Comparison of ENCODE assay signal across 8 cellular contexts in genomic region chr19:47247308-47247990, GRCh38. TPM values are rescaled to one million over a fixed set of nuclear protein-coding genes. Genes with fewer than 3 reads are reported as not detected.
A peak's percentile ranks its signal among the peaks of the same experiment; 100 is the strongest.
DNase-seq lines count a peak whose midpoint lies in the region; ATAC-seq and TF ChIP-seq lines count a peak whose summit lies in the region.

No MANE protein-coding gene starts in this region.

- H3K79me2 ChIP-seq in GM23338 (replicated peaks; ENCODE audit: insufficient read depth) (no peaks in the 10 kb centered on the region), neural progenitor cell (ENCODE audit: low read depth) (no peaks in the 10 kb centered on the region)

- H3K9me2 ChIP-seq in GM23338 (ENCODE audit: insufficient read depth) = no peaks in the 10 kb centered on the region

- DNase-seq in AG09309 (ENCODE audit: low read depth) (no peak), GM23338 (ENCODE audit: low spot score) (peak; percentile 86), OCI-M1 (lab: John Stamatoyannopoulos, UW) (peak; percentile 94), fibroblast of gingiva (ENCODE audit: low read depth) (peak; percentile 67), neural progenitor cell (ENCODE audit: low spot score) (peak; percentile 82), tibial nerve (ENCODE audit: low spot score in 2 of 2) (peak; percentile 67 to 79)
- peak; percentile 79 to 89 for DNase-seq in activated T-cell treated with anti-CD3 and anti-CD28 coated beads, Interleukin-2, amount 50 U/mL, for 72 hours

- H3K9me3 Mint-ChIP-seq in GM23338 (peaks cover 3% of the 10 kb centered on the region; the same call in 2 of the 3 replicates), neural progenitor cell (no peaks in the 10 kb centered on the region)
- no peaks in the 10 kb centered on the region for H3K9me3 Mint-ChIP-seq in activated T-cell treated with anti-CD3 and anti-CD28 coated beads, Interleukin-2, amount 50 U/mL, for 72 hours

- peaks cover 23% of the 10 kb centered on the region for H3K27me3 Mint-ChIP-seq in GM23338 (ENCODE audit: insufficient read depth, low read depth, poor library complexity)
- H3K27me3 Mint-ChIP-seq in activated T-cell treated with anti-CD3 and anti-CD28 coated beads, Interleukin-2, amount 50 U/mL, for 72 hours (ENCODE audit: low read depth) = no peaks in the 10 kb centered on the region
- peaks cover 10% of the 10 kb centered on the region for H3K27me3 Mint-ChIP-seq in neural progenitor cell (ENCODE audit: insufficient read depth, low read depth)

- 0 out of 2 replicates have a peak overlapping the region, but pooled peaks have one; percentile 13 for H3K4me2 ChIP-seq in GM23338
- no peak overlapping the region for H3K4me2 ChIP-seq in neural progenitor cell

- TF ChIP-seq CTCF in AG09309 (IDR thresholded peaks at IDR 0.05; ENCODE audit: control insufficient read depth, insufficient read depth, low read depth, low read length, missing control alignments) (peak; percentile 91), GM23338 (conservative IDR thresholded peaks at IDR 0.05; ENCODE audit: low read depth in 2 of 2) (peak; percentile 88 to 96), neural progenitor cell (IDR thresholded peaks at IDR 0.05) (peak; percentile 96), tibial nerve (IDR thresholded peaks at IDR 0.05) (peak; percentile 82 to 94 (median 86))

- no peak overlapping the region for H3K9ac ChIP-seq in neural progenitor cell

- TF ChIP-seq EP300 in tibial nerve (IDR thresholded peaks at IDR 0.05) = no peak

- ATAC-seq in GM23338 (no peak), GM21723 (IDR thresholded peaks at IDR 0.05; ENCODE audit: unreplicated experiment) (no peak)
- ATAC-seq in activated T-cell treated with anti-CD3 and anti-CD28 coated beads, Interleukin-2, amount 50 U/mL, for 72 hours (replicated peaks in 1 of 2) = no peak

- H3K4me3 Mint-ChIP-seq in GM23338 = no peak overlapping the region; the same call in 2 of the 3 replicates
- H3K4me3 Mint-ChIP-seq in activated T-cell treated with anti-CD3 and anti-CD28 coated beads, Interleukin-2, amount 50 U/mL, for 72 hours = peak overlapping the region in 1 of 2 donors; percentile 11
- H3K4me3 Mint-ChIP-seq in neural progenitor cell = peak overlapping the region; percentile 3

- H3K27me3 ChIP-seq in GM23338 (ENCODE audit: insufficient read depth) (peaks cover 8% of the 10 kb centered on the region), neural progenitor cell (peaks cover 5% of the 10 kb centered on the region), tibial nerve (no peaks in the 10 kb centered on the region)

- peaks cover 15% of the 10 kb centered on the region for H3K4me1 Mint-ChIP-seq in GM23338
- peaks cover 13% of the 10 kb centered on the region for H3K4me1 Mint-ChIP-seq in activated T-cell treated with anti-CD3 and anti-CD28 coated beads, Interleukin-2, amount 50 U/mL, for 72 hours (ENCODE audit: low read depth)
- H3K4me1 Mint-ChIP-seq in neural progenitor cell = peaks cover 9% of the 10 kb centered on the region

- TF ChIP-seq POLR2A in tibial nerve (IDR thresholded peaks at IDR 0.05) = no peak

- H3K4me1 ChIP-seq in GM23338 (ENCODE audit: insufficient read depth) (peaks cover 7% of the 10 kb centered on the region), neural progenitor cell (no peaks in the 10 kb centered on the region), tibial nerve (peaks cover 0 to 38% (median 15%) of the 10 kb centered on the region in 4 donors)

- H4K20me1 ChIP-seq in GM23338 (replicated peaks; ENCODE audit: insufficient read depth) (no peaks in the 10 kb centered on the region), neural progenitor cell (ENCODE audit: low read depth) (no peaks in the 10 kb centered on the region)

- H3K4me3 ChIP-seq in AG09309 (ENCODE audit: control insufficient read depth, low read depth, low read length) (no peak overlapping the region), GM23338 (no peak overlapping the region), neural progenitor cell (no peak overlapping the region), tibial nerve (no peak overlapping the region)

- H2AFZ ChIP-seq in GM23338 = no peak overlapping the region
- H2AFZ ChIP-seq in neural progenitor cell (replicated peaks) = peak overlapping the region; percentile 39

- H3K36me3 Mint-ChIP-seq in GM23338 (ENCODE audit: low read depth) = peaks cover 3% of the 10 kb centered on the region; the same call in 1 of the 3 replicates
- H3K36me3 Mint-ChIP-seq in activated T-cell treated with anti-CD3 and anti-CD28 coated beads, Interleukin-2, amount 50 U/mL, for 72 hours (ENCODE audit: insufficient read depth in 2 of 2) = peaks cover 7 to 8% of the 10 kb centered on the region in 2 donors
- H3K36me3 Mint-ChIP-seq in neural progenitor cell = no peaks in the 10 kb centered on the region

- peak overlapping the region; percentile 87 for H3K27ac Mint-ChIP-seq in GM23338
- H3K27ac Mint-ChIP-seq in activated T-cell treated with anti-CD3 and anti-CD28 coated beads, Interleukin-2, amount 50 U/mL, for 72 hours = no peak overlapping the region
- peak overlapping the region; percentile 38 for H3K27ac Mint-ChIP-seq in neural progenitor cell

- H3F3A ChIP-seq in GM23338 (replicated peaks; ENCODE audit: low read depth) (peaks cover 23% of the 10 kb centered on the region), neural progenitor cell (ENCODE audit: low read depth) (peaks cover 35% of the 10 kb centered on the region)

- H3K36me3 ChIP-seq in GM23338 (ENCODE audit: insufficient read depth) (no peaks in the 10 kb centered on the region), neural progenitor cell (no peaks in the 10 kb centered on the region), tibial nerve (no peaks in the 10 kb centered on the region)

- H3K9me3 ChIP-seq in neural progenitor cell (ENCODE audit: low read depth) (no peaks in the 10 kb centered on the region), tibial nerve (no peaks in the 10 kb centered on the region)

- WGBS in tibial nerve, 2 donors = 29 to 32% methylated on average over 25 of the region's 25 CpGs

- H3K27ac ChIP-seq in GM23338 (ENCODE audit: low read depth) (0 out of 2 replicates have a peak overlapping the region, but pooled peaks have one; percentile 61), neural progenitor cell (no peak overlapping the region), tibial nerve (no peak overlapping the region)

TF ChIP-seq in GM23338, 12 proteins besides CTCF, POLR2A, EP300 and RAD21:
- TF ChIP-seq STAT1 (IDR thresholded peaks at IDR 0.05; ENCODE audit: unreplicated experiment) (no peak), ZNF331 (CRISPR knock-in tag; IDR thresholded peaks at IDR 0.05; ENCODE audit: low read depth) (no peak), EZH2 (IDR thresholded peaks at IDR 0.05; ENCODE audit: low read depth, unreplicated experiment) (no peak), REST (IDR thresholded peaks at IDR 0.05; ENCODE audit: unreplicated experiment) (no peak), ETS1 (IDR thresholded peaks at IDR 0.05) (no peak)

RNA-seq across cellular contexts. Expression of gene CCDC9, which starts 8.9 kb away (rescaled TPM):
- total RNA-seq in GM23338 (2014; rRNA removed; shearing (Covaris generic)) = 14.5 and 17.3 TPM in 2 replicates
- 15.0 and 15.3 TPM in 2 replicates for polyA plus RNA-seq in GM23338 (2016; fragmentation: Nextera tagmentation; extraction: Ambion mirVana)
- 10 to 100 TPM; 51.6 to 51.7 TPM for total RNA-seq in activated T-cell treated with anti-CD3 and anti-CD28 coated beads, Interleukin-2, amount 50 U/mL, for 72 hours
- 3.4 and 16.0 TPM in 2 replicates for total RNA-seq in neural progenitor cell (ENCODE audit: low replicate concordance)
- total RNA-seq in tibial nerve = 10 to 100 TPM; 23.8 to 39.0 (median 32.7) TPM

RNA-seq across cellular contexts. Expression of gene BBC3, which starts 16.4 kb away (rescaled TPM):
- total RNA-seq in GM23338 (2014; rRNA removed; shearing (Covaris generic)) = 27.8 and 31.9 TPM in 2 replicates
- 23.4 and 25.8 TPM in 2 replicates for polyA plus RNA-seq in GM23338 (2016; fragmentation: Nextera tagmentation; extraction: Ambion mirVana)
- total RNA-seq in activated T-cell treated with anti-CD3 and anti-CD28 coated beads, Interleukin-2, amount 50 U/mL, for 72 hours = 10 to 100 TPM; 41.4 to 59.2 TPM
- total RNA-seq in neural progenitor cell (ENCODE audit: low replicate concordance) (2.8 and 19.1 TPM in 2 replicates), tibial nerve (10 to 100 TPM in 1 of 4 donors, 1 to 10 TPM in 3; 2.8 to 11.0 (median 6.3) TPM)

RNA-seq across cellular contexts. Expression of gene INAFM1, which starts 27.2 kb away (rescaled TPM):
- 1.7 and 2.9 TPM in 2 replicates for total RNA-seq in GM23338 (2014; rRNA removed; shearing (Covaris generic))
- 10.2 and 12.7 TPM in 2 replicates for polyA plus RNA-seq in GM23338 (2016; fragmentation: Nextera tagmentation; extraction: Ambion mirVana)
- total RNA-seq in activated T-cell treated with anti-CD3 and anti-CD28 coated beads, Interleukin-2, amount 50 U/mL, for 72 hours = 10 to 100 TPM; 19.7 to 21.4 TPM
- total RNA-seq in neural progenitor cell (ENCODE audit: low replicate concordance) (3.7 TPM in 1 of 2 replicates, not detected in the other), tibial nerve (10 to 100 TPM in 3 of 4 donors, 1 to 10 TPM in 1; 9.6 to 33.9 (median 25.4) TPM)
